9 cellular contexts compared by ENCODE assay signal in genomic region chr3:66138336-66139234, GRCh38.
A peak's percentile ranks its signal among the peaks of the same experiment; 100 is the strongest.
DNase-seq lines count a peak whose midpoint lies in the region; ATAC-seq and TF ChIP-seq lines count a peak whose summit lies in the region.
"Had no signal": no experiment of that assay in that cellular context is flagged by ENCODE, and none has a peak within 500 bp of the region (broad histone marks: within the 10 kb centered on the region; RNA-seq: fewer than 3 reads in every experiment).

No MANE protein-coding gene starts in this region.

- BruUV-seq in Caco-2 (replicated peaks; lab: Mats Ljungman, UMichigan) = no TSS peak

- H3K4me1 Mint-ChIP-seq in Caco-2 (ENCODE audit: low read depth, unreplicated experiment) (peaks cover 15% of the 10 kb centered on the region), progenitor cell of endocrine pancreas (ENCODE audit: low read depth) (peaks cover 17% of the 10 kb centered on the region)

- H3K4me3 Mint-ChIP-seq in Caco-2 (ENCODE audit: unreplicated experiment) = no peak overlapping the region
- no peak overlapping the region for H3K4me3 Mint-ChIP-seq in progenitor cell of endocrine pancreas (ENCODE audit: low read depth)

- H3K36me3 ChIP-seq in Caco-2 (ENCODE audit: control insufficient read depth, insufficient read depth, low read length) = no peaks in the 10 kb centered on the region
- H3K36me3 ChIP-seq: neutrophil had no signal

- H3K27me3 Mint-ChIP-seq in Caco-2 (ENCODE audit: insufficient read depth, unreplicated experiment) (no peaks in the 10 kb centered on the region), progenitor cell of endocrine pancreas (no peaks in the 10 kb centered on the region)

- TF ChIP-seq CTCF in Caco-2 (IDR thresholded peaks at IDR 0.05; ENCODE audit: insufficient read depth in 1 of 2, low read depth in 1 of 2, low read length in 1 of 2, severe bottlenecking in 1 of 2, unreplicated experiment in 1 of 2) = peak; percentile 56 to 70
- TF ChIP-seq CTCF in WI38 (IDR thresholded peaks at IDR 0.05; ENCODE audit: low read depth, low read length) = peak; percentile 60
- peak; percentile 81 for TF ChIP-seq CTCF in progenitor cell of endocrine pancreas (IDR thresholded peaks at IDR 0.05; ENCODE audit: unreplicated experiment)

- H3K9me3 Mint-ChIP-seq in Caco-2 (ENCODE audit: unreplicated experiment) = no peaks in the 10 kb centered on the region
- H3K9me3 Mint-ChIP-seq in progenitor cell of endocrine pancreas (ENCODE audit: low read depth) = no peaks in the 10 kb centered on the region

- H3K4me1 ChIP-seq in Caco-2 = peaks cover 9% of the 10 kb centered on the region

- H3K36me3 Mint-ChIP-seq in Caco-2 (ENCODE audit: insufficient read depth, unreplicated experiment) = no peaks in the 10 kb centered on the region
- no peaks in the 10 kb centered on the region for H3K36me3 Mint-ChIP-seq in progenitor cell of endocrine pancreas (ENCODE audit: insufficient read depth)

- intact Hi-C loops in Caco-2 (cut with micrococcal nuclease; ENCODE audit: unreplicated experiment) = loop anchor here (1.0 to 10.0 kb wide), 5 partner anchors 54 to 353 kb away; no protein-coding TSS in a partner anchor

- no peaks in the 10 kb centered on the region for H3K27me3 ChIP-seq in Caco-2 (replicated peaks; ENCODE audit: control insufficient read depth, insufficient read depth, low read length)
- H3K27me3 ChIP-seq: neutrophil had no signal

- DNase-seq in Caco-2 (peak; percentile 55 to 69), NCI-H1694 treated with DMSO at 0.1 percent for 48 hours (lab: John Stamatoyannopoulos, UW) (peak; percentile 48), globus pallidus (ENCODE audit: low spot score) (peak; percentile 51), progenitor cell of endocrine pancreas (ENCODE audit: low spot score, unreplicated experiment) (peak; percentile 27)

- H3K4me3 ChIP-seq in Caco-2 (ENCODE audit: low read depth, low read length) = no peak overlapping the region
- no peak overlapping the region for H3K4me3 ChIP-seq in WI38 (ENCODE audit: low read depth, low read length)

- CTCF ChIA-PET in Caco-2 (lab: Charles Lee) = interaction anchor here (0.6 to 1.5 kb wide), 2 partner anchors 102 to 355 kb away, joined by 3 to 6 read pairs; no protein-coding TSS in a partner anchor

- ATAC-seq in GM19463 (IDR thresholded peaks at IDR 0.05; ENCODE audit: unreplicated experiment) (peak; percentile 47), HG02571 (IDR thresholded peaks at IDR 0.05; ENCODE audit: unreplicated experiment) (no peak), HG02763 (IDR thresholded peaks at IDR 0.05; ENCODE audit: unreplicated experiment) (no peak)

- H3K9me3 ChIP-seq in Caco-2 = 0 out of 2 replicates have a peak, but pooled peaks cover 5% of the 10 kb centered on the region
- H3K9me3 ChIP-seq: neutrophil had no signal

- H3K27ac Mint-ChIP-seq in Caco-2 (ENCODE audit: unreplicated experiment) (no peak overlapping the region), progenitor cell of endocrine pancreas (no peak overlapping the region)

- POLR2A ChIA-PET in Caco-2 (lab: Charles Lee) = no interaction called here
